1 cellular context compared by ENCODE assay signal in genomic region chr10:31582365-31583052, GRCh38.
TF ChIP-seq lines count a peak whose summit lies in the region.

No MANE protein-coding gene starts in this region.

TF ChIP-seq in A549, 52 proteins besides CTCF, POLR2A, EP300 and RAD21 (continued from another document):
- TF ChIP-seq EHMT2 (IDR thresholded peaks at IDR 0.05; ENCODE audit: low read depth): no peak
- no peak for TF ChIP-seq SREBF2 (IDR thresholded peaks at IDR 0.05)
- no peak for TF ChIP-seq TFCP2L1 (CRISPR knock-in tag; IDR thresholded peaks at IDR 0.05)
- TF ChIP-seq RFX5 (IDR thresholded peaks at IDR 0.05): no peak
- TF ChIP-seq CEBPB (IDR thresholded peaks at IDR 0.05): no peak
